21 cellular contexts compared by ENCODE assay signal in the genomic region with DNA sequence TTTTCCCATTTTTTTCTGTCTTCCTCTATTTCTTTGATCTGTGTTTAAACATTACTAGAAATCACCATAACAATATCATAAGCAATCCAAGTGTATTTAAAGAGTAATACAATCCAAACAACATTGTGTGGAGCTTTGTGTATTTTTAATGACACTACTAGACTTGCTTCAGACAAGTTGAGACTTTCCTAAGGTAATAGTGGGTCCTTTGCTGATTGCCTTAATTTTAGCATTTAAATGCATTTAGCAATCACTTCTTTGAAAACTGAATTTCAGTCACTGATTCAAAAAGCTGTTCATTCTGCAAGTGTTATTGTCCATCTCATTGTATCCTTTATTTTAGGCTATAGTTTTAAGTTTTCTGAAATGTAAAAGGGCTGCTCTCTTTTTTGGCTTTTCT.
"Had no signal": no experiment of that assay in that cellular context is flagged by ENCODE, and none has a peak within 500 bp of the region (broad histone marks: within the 10 kb centered on the region; RNA-seq: fewer than 3 reads in every experiment).

No MANE protein-coding gene starts in this region.

- H3K4me2 ChIP-seq: KMS-11, PC-9 had no signal

- H3K9ac ChIP-seq: KMS-11 had no signal

- DNase-seq: Kasumi-1; MM.1S; NCI-H1092 treated with DMSO at 0.1 percent for 48 hours; NCI-H1436; NCI-H1694 treated with DMSO at 0.1 percent for 48 hours; NCI-H2029; NCI-H2081 treated with DMSO at 0.1 percent for 48 hours; NCI-H2171 treated with DMSO at 0.1 percent for 48 hours; NCI-H2227 treated with DMSO at 0.1 percent for 48 hours; NCI-H524; NCI-H526 treated with DMSO at 0.1 percent for 48 hours; NK-92 treated with Interleukin-12 subunit alpha and Interleukin-12 subunit beta, amount 100 ng/mL, for 24 hours; PC-9; Peyer's patch; SHP77 treated with DMSO at 0.1 percent for 48 hours; SJCRH30; T-helper 1 cell; T-helper 17 cell had no signal

- H3K9me3 ChIP-seq: Peyer's patch, SJCRH30 had no signal

- H3K4me3 ChIP-seq: K562, PC-9, Peyer's patch, SJCRH30 had no signal

- H3K27ac ChIP-seq: HL-60, KMS-11, PC-9, Peyer's patch, SJCRH30 had no signal

- H3K4me1 ChIP-seq: Peyer's patch, SJCRH30 had no signal

- H3K36me3 ChIP-seq: Peyer's patch, SJCRH30 had no signal

- H2AFZ ChIP-seq: PC-9 had no signal

- H3K27me3 ChIP-seq: Peyer's patch, SJCRH30 had no signal
